Comparison of ENCODE assay signal across 1 cellular context in genomic region chr10:12949248-12949647, GRCh38.
TF ChIP-seq lines count a peak whose summit lies in the region.

No MANE protein-coding gene starts in this region.

TF ChIP-seq in WTC11, 78 proteins besides CTCF, POLR2A, EP300 and RAD21 (continued from another document):
- TF ChIP-seq ETV6 (CRISPR knock-in tag; IDR thresholded peaks at IDR 0.05) (no peak), USF2 (CRISPR knock-in tag; IDR thresholded peaks at IDR 0.05) (no peak), TEAD4 (CRISPR knock-in tag; IDR thresholded peaks at IDR 0.05) (no peak), USF1 (CRISPR knock-in tag; IDR thresholded peaks at IDR 0.05) (no peak), OVOL2 (CRISPR knock-in tag; IDR thresholded peaks at IDR 0.05; ENCODE audit: borderline replicate concordance) (no peak), MYBL2 (CRISPR knock-in tag; IDR thresholded peaks at IDR 0.05) (no peak), CREB1 (CRISPR knock-in tag; IDR thresholded peaks at IDR 0.05) (no peak), TP53 (CRISPR knock-in tag; IDR thresholded peaks at IDR 0.05) (no peak), ZNF121 (CRISPR knock-in tag; IDR thresholded peaks at IDR 0.05) (no peak), ATF3 (CRISPR knock-in tag; conservative IDR thresholded peaks at IDR 0.05) (no peak)
